ENCODE assay signal across 7 cellular contexts in the genomic region with DNA sequence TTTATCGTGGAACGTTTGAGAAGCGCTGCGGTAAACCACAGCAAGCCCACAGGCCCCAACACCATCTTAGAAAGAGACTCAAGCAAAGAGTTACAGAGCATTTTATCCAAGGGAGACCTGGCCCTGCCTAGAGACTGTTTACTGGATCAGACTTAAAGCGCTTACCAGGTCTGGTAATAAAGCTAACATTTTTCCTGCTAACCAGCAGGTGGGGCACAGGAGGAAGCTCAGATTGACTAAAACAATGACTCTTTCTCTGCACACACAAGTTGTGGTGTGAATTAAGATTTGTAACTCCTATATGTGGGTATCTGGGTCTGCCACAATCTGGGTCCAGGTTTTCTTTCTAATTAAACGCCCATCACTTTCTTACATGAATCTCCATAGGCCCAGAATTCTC.
DNase-seq lines count a peak whose midpoint lies in the region; ATAC-seq and TF ChIP-seq lines count a peak whose summit lies in the region.

No MANE protein-coding gene starts in this region.

- no peaks in the 10 kb centered on the region for H3K36me3 Mint-ChIP-seq in nephron progenitor cell (ENCODE audit: low read depth)

- DNase-seq in GM10266 (ENCODE audit: extremely low spot score), result no peak
- DNase-seq in MV-4-11 (lab: John Stamatoyannopoulos, UW), result peak; percentile 31
- peak; percentile 48 for DNase-seq in astrocyte of the hippocampus (ENCODE audit: low read depth, low spot score)
- no peak for DNase-seq in nephron progenitor cell
- DNase-seq in NCI-H226, result no peak
- DNase-seq in 8988T, result no peak

- no peak for ATAC-seq in GM19467 (IDR thresholded peaks at IDR 0.05; ENCODE audit: unreplicated experiment)

- TF ChIP-seq CTCF in GM10266 (IDR thresholded peaks at IDR 0.05; ENCODE audit: control insufficient read depth, insufficient read depth, low read depth, missing control alignments) (peak; percentile 23), nephron progenitor cell (IDR thresholded peaks at IDR 0.05) (peak; percentile 32)

- H3K27me3 Mint-ChIP-seq in nephron progenitor cell (ENCODE audit: low read depth, poor library complexity), result peaks cover 34% of the 10 kb centered on the region

- no peak overlapping the region for H3K27ac Mint-ChIP-seq in nephron progenitor cell

- peaks cover 5% of the 10 kb centered on the region for H3K4me1 Mint-ChIP-seq in nephron progenitor cell

- H3K9me3 Mint-ChIP-seq in nephron progenitor cell, result no peaks in the 10 kb centered on the region

- no peak overlapping the region for H3K4me3 Mint-ChIP-seq in nephron progenitor cell

Comparison
In these comparisons a context has a peak if more than half of its experiments do, and no peak if none do; other contexts are left out.
1. DNase-seq: peak in MV-4-11 (single experiment) and astrocyte of the hippocampus (single experiment); none in GM10266 (single experiment), nephron progenitor cell (single experiment), NCI-H226 (single experiment) and 8988T (single experiment).